Comparison of ENCODE assay signal across 23 cellular contexts in genomic region chr7:148782757-148783456, GRCh38.
A peak's percentile ranks its signal among the peaks of the same experiment; 100 is the strongest.
DNase-seq lines count a peak whose midpoint lies in the region; ATAC-seq, FAIRE-seq and TF ChIP-seq lines count a peak whose summit lies in the region.
"Had no signal": no experiment of that assay in that cellular context is flagged by ENCODE, and none has a peak within 500 bp of the region (broad histone marks: within the 10 kb centered on the region; RNA-seq: fewer than 3 reads in every experiment).

No MANE protein-coding gene starts in this region.

- no peaks in the 10 kb centered on the region for H3K9me1 ChIP-seq in keratinocyte (ENCODE audit: control insufficient read depth, extremely low read depth, insufficient read depth, low read length)

- no peak overlapping the region for H3K27ac Mint-ChIP-seq in H9
- no peak overlapping the region for H3K27ac Mint-ChIP-seq in activated CD8-positive, alpha-beta memory T cell treated with anti-CD3 and anti-CD28 coated beads, Interleukin-2, amount 10 ng/mL, durations not matched to agents 7 days and 5 days
- H3K27ac Mint-ChIP-seq: naive B cell had no signal

- peaks cover 14 to 28% of the 10 kb centered on the region in 2 experiments for H3K36me3 ChIP-seq in keratinocyte (ENCODE audit: control insufficient read depth in 2 of 2, extremely low read depth in 1 of 2, insufficient read depth in 2 of 2, low read length in 2 of 2)
- H3K36me3 ChIP-seq in neuronal stem cell (replicated peaks in 1 of 2; ENCODE audit: control insufficient read depth in 2 of 2, insufficient read depth in 2 of 2, low read length in 2 of 2): peaks cover 28 to 94% of the 10 kb centered on the region in 2 donors

- H2BK5ac ChIP-seq in H9 (ENCODE audit: insufficient read length, low read length) (no peak overlapping the region), neuronal stem cell (ENCODE audit: low read length) (no peak overlapping the region)

- dilution Hi-C loops in keratinocyte (cut with MboI; ENCODE audit: extremely low pct_ligation_motif_present, low sequenced_read_pairs): no loop called here

- no peak overlapping the region for H4K91ac ChIP-seq in H9 (ENCODE audit: insufficient read length, low read depth, low read length)
- H4K91ac ChIP-seq in neuronal stem cell (ENCODE audit: low read depth, low read length, poor library complexity): peak overlapping the region; percentile 53

- H3K9ac ChIP-seq in H9 (ENCODE audit: extremely low read depth, insufficient read length, low read length) (no peak overlapping the region), keratinocyte (ENCODE audit: control insufficient read depth, extremely low read depth, insufficient read depth, low read length) (peak overlapping the region; percentile 24), neuronal stem cell (ENCODE audit: low read depth, low read length, poor library complexity) (no peak overlapping the region)
- H3K9ac ChIP-seq: BLaER1 treated with 17β-estradiol and CSF1 and Interleukin-3, amounts not matched to agents 10 nM and 100 nM; SK-N-SH had no signal

- H3K27me3 Mint-ChIP-seq in H9 (ENCODE audit: low read depth): no peaks in the 10 kb centered on the region
- no peaks in the 10 kb centered on the region for H3K27me3 Mint-ChIP-seq in activated CD8-positive, alpha-beta memory T cell treated with anti-CD3 and anti-CD28 coated beads, Interleukin-2, amount 10 ng/mL, durations not matched to agents 7 days and 5 days
- H3K27me3 Mint-ChIP-seq: naive B cell had no signal

- TF ChIP-seq POLR2A in GM18505 (IDR thresholded peaks at IDR 0.05; ENCODE audit: borderline replicate concordance, extremely low read depth, insufficient read depth, insufficient read length): no peak

- H2AFZ ChIP-seq in H9 (ENCODE audit: low read length) (no peak overlapping the region), keratinocyte (ENCODE audit: control insufficient read depth, low read length) (no peak overlapping the region), neuronal stem cell (ENCODE audit: low read length) (no peak overlapping the region)

- no peaks in the 10 kb centered on the region for H3K23me2 ChIP-seq in H9 (ENCODE audit: insufficient read length, low read depth, low read length, poor library complexity, severe bottlenecking)

- ATAC-seq in GM18909 (IDR thresholded peaks at IDR 0.05; ENCODE audit: poor library complexity, unreplicated experiment): no peak
- ATAC-seq in GM18505 (IDR thresholded peaks at IDR 0.05; ENCODE audit: unreplicated experiment): no peak
- no peak for ATAC-seq in activated CD8-positive, alpha-beta memory T cell treated with anti-CD3 and anti-CD28 coated beads, Interleukin-2, amount 10 ng/mL, durations not matched to agents 7 days and 5 days
- ATAC-seq: left ventricle myocardium superior had no signal

- CTCF ChIA-PET in activated CD8-positive, alpha-beta memory T cell treated with anti-CD3 and anti-CD28 coated beads, Interleukin-2, amount 10 ng/mL, durations not matched to agents 7 days and 5 days (lab: Charles Lee): interaction anchor here (0.6 to 1.4 kb wide), 2 partner anchors 13 to 185 kb away, joined by 3 to 4 read pairs; no protein-coding TSS in a partner anchor

- no peak overlapping the region for H4K5ac ChIP-seq in H9 (ENCODE audit: insufficient read length, low read depth, low read length)

- peak; percentile 42 for DNase-seq in H9
- no peak for DNase-seq in astrocyte of the cerebellum (ENCODE audit: low read depth)
- DNase-seq in keratinocyte (ENCODE audit: low read depth, low spot score): no peak
- no peak for DNase-seq in neuronal stem cell (ENCODE audit: low spot score)
- DNase-seq in DMS114 treated with DMSO at 0.1 percent for 48 hours (lab: John Stamatoyannopoulos, UW; ENCODE audit: unreplicated experiment): no peak
- no peak for DNase-seq in activated CD8-positive, alpha-beta memory T cell treated with anti-CD3 and anti-CD28 coated beads, Interleukin-2, amount 10 ng/mL, durations not matched to agents 7 days and 5 days
- DNase-seq: activated T-cell treated with anti-CD3 and anti-CD28 coated beads, Interleukin-2, amount 50 U/mL, for 48 hours; DMS53; hippocampal formation; left ventricle myocardium superior; naive B cell; NCI-H1694 treated with DMSO at 0.1 percent for 48 hours; nucleus accumbens; SK-N-SH; stimulated activated CD4-positive, alpha-beta T cell treated with anti-CD3 and anti-CD28 coated beads, Interleukin-4, amount 100 ng/mL, for 4 hours had no signal

- no peaks in the 10 kb centered on the region for H3K79me2 ChIP-seq in H9 (ENCODE audit: insufficient read depth, low read length)
- H3K79me2 ChIP-seq in keratinocyte (ENCODE audit: control insufficient read depth, insufficient read depth, low read length): peaks cover 2% of the 10 kb centered on the region

- H3K36me3 Mint-ChIP-seq in H9 (ENCODE audit: insufficient read depth in 1 of 3, low read depth in 3 of 3): peaks cover 26 to 72% (median 68%) of the 10 kb centered on the region in 3 experiments; a peak in 6 of 7 replicates
- peaks cover 29% of the 10 kb centered on the region for H3K36me3 Mint-ChIP-seq in activated CD8-positive, alpha-beta memory T cell treated with anti-CD3 and anti-CD28 coated beads, Interleukin-2, amount 10 ng/mL, durations not matched to agents 7 days and 5 days

- TF ChIP-seq CTCF in H9 (conservative IDR thresholded peaks at IDR 0.05) (no peak), astrocyte of the cerebellum (IDR thresholded peaks at IDR 0.05; ENCODE audit: low read depth, low read length, missing control alignments) (no peak), keratinocyte (optimal IDR thresholded peaks at IDR 0.05 in 1 of 3, IDR thresholded peaks at IDR 0.05 in 1 of 3, conservative IDR thresholded peaks at IDR 0.05 in 1 of 3; ENCODE audit: extremely low read depth in 1 of 3, insufficient read depth in 2 of 3, low read length in 3 of 3) (no peak)

- no peak overlapping the region for H2AK5ac ChIP-seq in H9 (ENCODE audit: insufficient read length, low read length)
- peak overlapping the region; percentile 61 for H2AK5ac ChIP-seq in neuronal stem cell (ENCODE audit: low read depth, low read length)

- H2BK12ac ChIP-seq in H9 (ENCODE audit: insufficient read length, low read depth, low read length) (no peak overlapping the region), neuronal stem cell (ENCODE audit: low read length) (no peak overlapping the region)

- no peak overlapping the region for H2BK20ac ChIP-seq in H9 (ENCODE audit: low read depth, low read length, poor library complexity, severe bottlenecking)

- no peak overlapping the region for H3K4me2 ChIP-seq in H9 (ENCODE audit: insufficient read depth, insufficient read length, low read length)
- H3K4me2 ChIP-seq in keratinocyte (ENCODE audit: control insufficient read depth, extremely low read depth, insufficient read depth, low read depth, low read length): no peak overlapping the region
- no peak overlapping the region for H3K4me2 ChIP-seq in neuronal stem cell (ENCODE audit: insufficient read depth, low read length, poor library complexity, severe bottlenecking)
- H3K4me2 ChIP-seq: BLaER1 treated with 17β-estradiol and CSF1 and Interleukin-3, amounts not matched to agents 10 nM and 100 nM; SK-N-SH had no signal

- no peak overlapping the region for H3K4ac ChIP-seq in H9 (ENCODE audit: low read depth, low read length)
- no peak overlapping the region for H3K4ac ChIP-seq in neuronal stem cell (ENCODE audit: low read length)

- H3T11ph ChIP-seq in H9 (ENCODE audit: low read length): no peak overlapping the region

- H3K23ac ChIP-seq in H9 (ENCODE audit: insufficient read length, low read depth, low read length) (no peak overlapping the region), neuronal stem cell (ENCODE audit: low read depth, low read length, poor library complexity) (peak overlapping the region; percentile 11)

- no peaks in the 10 kb centered on the region for H4K20me1 ChIP-seq in H9 (ENCODE audit: control insufficient read depth, insufficient read depth, insufficient read length)
- H4K20me1 ChIP-seq in keratinocyte (ENCODE audit: control insufficient read depth, extremely low read depth, insufficient read depth, low read length): no peaks in the 10 kb centered on the region

- in situ Hi-C loops in astrocyte of the cerebellum (cut with HindIII; ENCODE audit: low sequenced_read_pairs): no loop called here

- no peak overlapping the region for H3K14ac ChIP-seq in H9 (ENCODE audit: insufficient read depth, low read length)
- peak overlapping the region; percentile 71 for H3K14ac ChIP-seq in neuronal stem cell (ENCODE audit: low read length)

- H3K4me1 Mint-ChIP-seq in H9: no peaks in the 10 kb centered on the region
- no peaks in the 10 kb centered on the region for H3K4me1 Mint-ChIP-seq in activated CD8-positive, alpha-beta memory T cell treated with anti-CD3 and anti-CD28 coated beads, Interleukin-2, amount 10 ng/mL, durations not matched to agents 7 days and 5 days

- FAIRE-seq in keratinocyte (lab: Jason Lieb, UNC): no peak
- FAIRE-seq: GM12892 had no signal

- H4K8ac ChIP-seq in H9 (replicated peaks; ENCODE audit: insufficient read length, low read depth, low read length) (no peak overlapping the region), neuronal stem cell (ENCODE audit: low read depth, low read length) (no peak overlapping the region)

- no peaks in the 10 kb centered on the region for H3K9me3 ChIP-seq in H9 (ENCODE audit: control insufficient read depth, low read depth, low read length)
- H3K9me3 ChIP-seq in keratinocyte (ENCODE audit: control insufficient read depth, low read depth, low read length): no peaks in the 10 kb centered on the region
- H3K9me3 ChIP-seq in neuronal stem cell (replicated peaks in 1 of 2; ENCODE audit: control insufficient read depth in 2 of 2, insufficient read depth in 1 of 2, low read depth in 1 of 2, low read length in 2 of 2): no peaks in the 10 kb centered on the region
- H3K9me3 ChIP-seq: BLaER1 treated with 17β-estradiol and CSF1 and Interleukin-3, amounts not matched to agents 10 nM and 100 nM; HAP-1; prostate gland; SK-N-SH; tibial nerve had no signal

- H3K79me1 ChIP-seq in H9 (ENCODE audit: insufficient read depth, low read depth, low read length, poor library complexity, severe bottlenecking) (no peaks in the 10 kb centered on the region), neuronal stem cell (ENCODE audit: low read depth, low read length) (peaks cover 6% of the 10 kb centered on the region)

- H3K27me3 ChIP-seq in H9 (ENCODE audit: insufficient read depth, low read length) (no peaks in the 10 kb centered on the region), keratinocyte (ENCODE audit: control insufficient read depth, extremely low read depth, insufficient read depth, low read length) (no peaks in the 10 kb centered on the region), neuronal stem cell (ENCODE audit: control insufficient read depth in 3 of 3, insufficient read depth in 3 of 3, low read depth in 1 of 3, low read length in 3 of 3) (no peaks in the 10 kb centered on the region)
- H3K27me3 ChIP-seq: BLaER1 treated with 17β-estradiol and CSF1 and Interleukin-3, amounts not matched to agents 10 nM and 100 nM; tibial nerve had no signal

- peak overlapping the region; percentile 7 for H3K4me3 ChIP-seq in astrocyte of the cerebellum (ENCODE audit: low read depth, low read length)
- H3K4me3 ChIP-seq in keratinocyte (ENCODE audit: control insufficient read depth in 2 of 3, extremely low read depth in 1 of 3, insufficient read depth in 2 of 3, low read depth in 1 of 3, low read length in 3 of 3): peak overlapping the region in 1 of 3 experiments; percentile 7
- peak overlapping the region in 1 of 2 donors; percentile 66 for H3K4me3 ChIP-seq in neuronal stem cell (ENCODE audit: low read length in 2 of 2)
- H3K4me3 ChIP-seq: BLaER1 treated with 17β-estradiol and CSF1 and Interleukin-3, amounts not matched to agents 10 nM and 100 nM; HAP-1; prostate gland; tibial nerve had no signal

- no peaks in the 10 kb centered on the region for H3K4me1 ChIP-seq in H9 (ENCODE audit: insufficient read depth, low read length)
- H3K4me1 ChIP-seq in keratinocyte (ENCODE audit: control insufficient read depth, extremely low read depth, insufficient read depth, low read length): peaks cover 13% of the 10 kb centered on the region
- peaks cover 0 to 1% of the 10 kb centered on the region in 2 donors for H3K4me1 ChIP-seq in neuronal stem cell (ENCODE audit: control insufficient read depth in 2 of 2, insufficient read depth in 1 of 2, low read depth in 1 of 2, low read length in 2 of 2)
- H3K4me1 ChIP-seq: BLaER1 treated with 17β-estradiol and CSF1 and Interleukin-3, amounts not matched to agents 10 nM and 100 nM; HAP-1; prostate gland; tibial nerve had no signal

- H2BK15ac ChIP-seq in H9 (ENCODE audit: low read depth, low read length) (no peak overlapping the region), neuronal stem cell (ENCODE audit: low read length) (no peak overlapping the region)

- no peak overlapping the region for H2BK120ac ChIP-seq in H9 (ENCODE audit: low read depth, low read length, poor library complexity, severe bottlenecking)
- no peak overlapping the region for H2BK120ac ChIP-seq in neuronal stem cell (ENCODE audit: low read depth, low read length)

- no peaks in the 10 kb centered on the region for H3K9me3 Mint-ChIP-seq in H9
- no peaks in the 10 kb centered on the region for H3K9me3 Mint-ChIP-seq in activated CD8-positive, alpha-beta memory T cell treated with anti-CD3 and anti-CD28 coated beads, Interleukin-2, amount 10 ng/mL, durations not matched to agents 7 days and 5 days (ENCODE audit: low read depth)
- H3K9me3 Mint-ChIP-seq: mesothelial cell of epicardium, naive B cell had no signal

- H3K27ac ChIP-seq in H9 (ENCODE audit: insufficient read length, low read depth, low read length) (no peak overlapping the region), keratinocyte (ENCODE audit: control insufficient read depth, insufficient read depth, low read length) (peak overlapping the region; percentile 70), neuronal stem cell (replicated peaks; ENCODE audit: low read length) (no peak overlapping the region)
- H3K27ac ChIP-seq: BLaER1 treated with 17β-estradiol and CSF1 and Interleukin-3, amounts not matched to agents 10 nM and 100 nM; prostate gland; tibial nerve had no signal

- WGBS in H9 (ENCODE audit: extremely low coverage, insufficient read length, low lambda C conversion rate): no CpG with 5 or more reads among the region's 44 CpGs
- no CpG with 5 or more reads among the region's 44 CpGs for WGBS in neuronal stem cell (ENCODE audit: extremely low coverage in 2 of 2, insufficient read length in 2 of 2, insufficient replicate concordance in 1 of 2), 2 donors

- H3K4me3 Mint-ChIP-seq in H9: no peak overlapping the region
- no peak overlapping the region for H3K4me3 Mint-ChIP-seq in activated CD8-positive, alpha-beta memory T cell treated with anti-CD3 and anti-CD28 coated beads, Interleukin-2, amount 10 ng/mL, durations not matched to agents 7 days and 5 days
- H3K4me3 Mint-ChIP-seq: mesothelial cell of epicardium, naive B cell had no signal

- H3K56ac ChIP-seq in H9 (ENCODE audit: insufficient read length, low read depth, low read length): no peak overlapping the region

- H3K18ac ChIP-seq in H9 (ENCODE audit: insufficient read length, low read depth, low read length) (no peak overlapping the region), neuronal stem cell (ENCODE audit: low read length) (peak overlapping the region; percentile 51)
